8 cellular contexts compared by ENCODE assay signal in genomic region chr2:151374426-151374825, GRCh38. TPM values are rescaled to one million over a fixed set of nuclear protein-coding genes. Genes with fewer than 3 reads are reported as not detected.
DNase-seq lines count a peak whose midpoint lies in the region; ATAC-seq, FAIRE-seq and TF ChIP-seq lines count a peak whose summit lies in the region.

No MANE protein-coding gene starts in this region.

- H3K4me3 Mint-ChIP-seq in nephron, result no peak overlapping the region

- H3K4me1 Mint-ChIP-seq in nephron, result peaks cover 6% of the 10 kb centered on the region

- no peaks in the 10 kb centered on the region for H3K9me3 Mint-ChIP-seq in nephron

- H3K27ac Mint-ChIP-seq in nephron, result peak overlapping the region; percentile 31 to 63 (median 42)

- TF ChIP-seq CTCF in nephron (IDR thresholded peaks at IDR 0.05; ENCODE audit: unreplicated experiment in 3 of 3), result no peak

- DNase-seq in RCC 7860 (ENCODE audit: low spot score) (peak; percentile 96), putamen (ENCODE audit: low spot score) (no peak), DMS114 treated with DMSO at 0.1 percent for 48 hours (lab: John Stamatoyannopoulos, UW; ENCODE audit: unreplicated experiment) (no peak), frontal cortex (ENCODE audit: low spot score in 2 of 2) (no peak)
- no peak for DNase-seq in activated CD4-positive, alpha-beta T cell treated with anti-CD3 and anti-CD28 coated beads for 4 hours

- no peaks in the 10 kb centered on the region for H3K36me3 Mint-ChIP-seq in nephron (ENCODE audit: low read depth)

- FAIRE-seq in RCC 7860 (lab: Jason Lieb, UNC) (peak; percentile 99), frontal cortex (lab: Jason Lieb, UNC) (no peak)

- ATAC-seq in GM18520 (IDR thresholded peaks at IDR 0.05; ENCODE audit: unreplicated experiment) (peak; percentile 95), HG02623 (IDR thresholded peaks at IDR 0.05; ENCODE audit: unreplicated experiment) (peak; percentile 92)

- H3K27me3 Mint-ChIP-seq in nephron (ENCODE audit: low read depth), result no peaks in the 10 kb centered on the region

RNA-seq across cellular contexts. Expression of gene TNFAIP6, which starts 17.0 kb away (rescaled TPM):
- total RNA-seq in frontal cortex, result 0.41 TPM

RNA-seq across cellular contexts. Expression of gene RIF1, which starts 35.3 kb away (rescaled TPM):
- 90.1 TPM for total RNA-seq in frontal cortex
